In genomic region chr10:47198221-47198620, GRCh38 we compare ENCODE assay signal across 15 cellular contexts.
DNase-seq lines count a peak whose midpoint lies in the region; TF ChIP-seq lines count a peak whose summit lies in the region.
"Had no signal": no experiment of that assay in that cellular context is flagged by ENCODE, and none has a peak within 500 bp of the region (broad histone marks: within the 10 kb centered on the region; RNA-seq: fewer than 3 reads in every experiment).

No MANE protein-coding gene starts in this region.

- DNase-seq in ELF-1 (ENCODE audit: low read depth, low spot score), result peak; percentile 78
- DNase-seq in NT2/D1 (ENCODE audit: low read depth, low spot score), result peak; percentile 35
- peak; percentile 51 for DNase-seq in left kidney (ENCODE audit: low read depth, low spot score)
- no peak for DNase-seq in vagina (ENCODE audit: extremely low spot score in 2 of 2)
- DNase-seq in mucosa of gallbladder (ENCODE audit: low spot score), result no peak
- DNase-seq in NCI-H1694 treated with DMSO at 0.1 percent for 48 hours (lab: John Stamatoyannopoulos, UW), result no peak
- DNase-seq: C1 segment of cervical spinal cord; Calu3; CD4-positive, alpha-beta memory T cell; COR-L47; DMS53; DMS79 treated with DMSO at 0.1 percent for 48 hours; GOT3; HFFc6 had no signal

- no peak for TF ChIP-seq POLR2A in vagina (IDR thresholded peaks at IDR 0.05)

- no peak overlapping the region for H3K9ac ChIP-seq in NT2/D1 (ENCODE audit: insufficient read length, low read depth)

- H3K4me1 ChIP-seq in NT2/D1 (ENCODE audit: insufficient read depth, insufficient read length), result no peaks in the 10 kb centered on the region
- H3K4me1 ChIP-seq in vagina, result no peaks in the 10 kb centered on the region
- H3K4me1 ChIP-seq: HAP-1 had no signal

- H3K27ac ChIP-seq in vagina, result no peak overlapping the region

- H3K27me3 ChIP-seq in NT2/D1 (ENCODE audit: insufficient read depth, insufficient read length) (no peaks in the 10 kb centered on the region), vagina (no peaks in the 10 kb centered on the region)

- no peaks in the 10 kb centered on the region for H3K36me3 ChIP-seq in NT2/D1 (ENCODE audit: insufficient read depth, insufficient read length, low read length)
- no peaks in the 10 kb centered on the region for H3K36me3 ChIP-seq in vagina
- H3K36me3 ChIP-seq: HAP-1 had no signal

- H3K9me3 ChIP-seq in NT2/D1 (ENCODE audit: insufficient read depth, low read length), result peaks cover 4% of the 10 kb centered on the region; the same call in 1 of the 2 replicates
- no peaks in the 10 kb centered on the region for H3K9me3 ChIP-seq in vagina
- H3K9me3 ChIP-seq: HAP-1 had no signal

- no peak overlapping the region for H3K4me3 ChIP-seq in NT2/D1 (ENCODE audit: insufficient read length, low read depth)
- H3K4me3 ChIP-seq in vagina, result no peak overlapping the region
- H3K4me3 ChIP-seq: HAP-1 had no signal

- no peak for TF ChIP-seq CTCF in vagina (IDR thresholded peaks at IDR 0.05)

- intact Hi-C loops in vagina (cut with DNase I), result no loop called here

Comparison
In these comparisons a context has a peak if more than half of its experiments do, and no peak if none do; other contexts are left out.
1. DNase-seq: peak in ELF-1 (single experiment), NT2/D1 (single experiment) and left kidney (single experiment); none in vagina (0 of 2), mucosa of gallbladder (single experiment) and NCI-H1694 treated with DMSO at 0.1 percent for 48 hours (single experiment).